17 cellular contexts compared by ENCODE assay signal in genomic region chr7:124908258-124908657, GRCh38.
"Had no signal": no experiment of that assay in that cellular context is flagged by ENCODE, and none has a peak within 500 bp of the region (broad histone marks: within the 10 kb centered on the region; RNA-seq: fewer than 3 reads in every experiment).

No MANE protein-coding gene starts in this region.

- H3K4me3 ChIP-seq: breast epithelium, esophagus muscularis mucosa, mucosa of descending colon, right atrium auricular region, tibial nerve, uterus had no signal

- H3K4me1 ChIP-seq: breast epithelium, esophagus muscularis mucosa, right atrium auricular region, tibial nerve, uterus had no signal

- ATAC-seq: activated CD4-positive, alpha-beta T cell treated with anti-CD3 and anti-CD28 coated beads for 36 hours; activated naive CD4-positive, alpha-beta T cell treated with anti-CD3 and anti-CD28 coated beads, Interleukin-2, amount 50 U/mL, for 72 hours; mucosa of descending colon; stimulated activated naive CD8-positive, alpha-beta T cell treated with anti-CD3 and anti-CD28 coated beads, Interleukin-15, Interleukin-2, amounts not matched to agents 100 U/mL and 50 U/mL, for 24 hours had no signal

- H3K36me3 ChIP-seq: breast epithelium, right atrium auricular region, uterus had no signal

- H3K27ac ChIP-seq: breast epithelium, esophagus muscularis mucosa, right atrium auricular region, tibial nerve, uterus had no signal

- H3K9me3 ChIP-seq: breast epithelium, esophagus muscularis mucosa, mucosa of descending colon, right atrium auricular region, uterus had no signal

- H3K27me3 ChIP-seq: breast epithelium, esophagus muscularis mucosa, right atrium auricular region, tibial nerve, uterus had no signal

- DNase-seq: activated CD4-positive, alpha-beta T cell treated with anti-CD3 and anti-CD28 coated beads for 36 hours; activated CD4-positive, alpha-beta T cell treated with anti-CD3 and anti-CD28 coated beads, Interleukin-2, amount 50 U/mL, for 48 hours; activated gamma-delta T cell treated with Interleukin-2 at 50 U/mL for 16 hours; amniotic stem cell; effector CD4-positive, alpha-beta T cell; immature natural killer cell; mesenchymal stem cell; mucosa of descending colon; naive B cell; stimulated activated naive CD8-positive, alpha-beta T cell treated with anti-CD3 and anti-CD28 coated beads, Interleukin-15, Interleukin-2, amounts not matched to agents 100 U/mL and 50 U/mL, for 24 hours; substantia nigra; uterus had no signal
